12 cellular contexts compared by ENCODE assay signal in the genomic region with DNA sequence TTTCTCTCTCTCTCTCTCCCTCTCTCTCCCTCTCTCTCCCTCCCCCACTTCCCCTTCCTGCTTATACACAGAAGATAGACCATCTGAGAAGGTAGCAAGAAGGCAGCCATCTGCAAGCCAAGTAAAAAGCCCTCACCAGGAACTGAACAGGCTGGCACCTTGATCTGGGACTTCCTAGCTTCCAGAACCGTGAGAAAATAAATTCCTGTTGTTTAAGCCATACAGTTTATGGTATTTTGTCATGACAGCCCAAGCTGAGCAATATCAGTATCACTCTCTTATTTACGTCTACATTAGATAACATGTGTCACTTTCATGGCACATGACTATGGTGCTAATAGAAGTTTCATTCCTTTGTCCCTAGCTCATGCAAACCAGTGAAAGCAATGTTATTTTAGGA.
DNase-seq lines count a peak whose midpoint lies in the region; ATAC-seq and TF ChIP-seq lines count a peak whose summit lies in the region.
"Had no signal": no experiment of that assay in that cellular context is flagged by ENCODE, and none has a peak within 500 bp of the region (broad histone marks: within the 10 kb centered on the region; RNA-seq: fewer than 3 reads in every experiment).

No MANE protein-coding gene starts in this region.

- TF ChIP-seq CTCF in right atrium auricular region (IDR thresholded peaks at IDR 0.05) (no peak), left lung (IDR thresholded peaks at IDR 0.05) (no peak), type B pancreatic cell (conservative IDR thresholded peaks at IDR 0.05) (no peak)

- peaks cover 25% of the 10 kb centered on the region for H3K4me1 ChIP-seq in ACC112 (ENCODE audit: control insufficient read depth, insufficient read depth, low read length, unreplicated experiment)
- H3K4me1 ChIP-seq in right atrium auricular region: peaks cover 0 to 16% of the 10 kb centered on the region in 2 donors
- no peaks in the 10 kb centered on the region for H3K4me1 ChIP-seq in left lung
- H3K4me1 ChIP-seq: HAP-1 had no signal

- H3K27ac ChIP-seq in ACC112 (ENCODE audit: low read depth, low read length) (peak overlapping the region; percentile 71), right atrium auricular region (peak overlapping the region; percentile 71 to 79), left lung (peak overlapping the region in 1 of 2 donors; percentile 20)
- H3K27ac ChIP-seq: RWPE1 had no signal

- ATAC-seq in GM18868 (IDR thresholded peaks at IDR 0.05; ENCODE audit: unreplicated experiment) (peak; percentile 79), left lung (no peak), GM18517 (IDR thresholded peaks at IDR 0.05; ENCODE audit: unreplicated experiment) (no peak)

- H3K36me3 Mint-ChIP-seq in activated T-helper 2 cell treated with anti-CD3 and anti-CD28 coated beads, Interferon-gamma antibody, Interleukin-2, Interleukin-4, amounts not matched to agents 10 μg/mL and 5 μg/mL and 100 μg/mL, durations not matched to agents 14 hours and 24 hours and 36 hours (ENCODE audit: low read depth): peaks cover 74% of the 10 kb centered on the region
- no peaks in the 10 kb centered on the region for H3K36me3 Mint-ChIP-seq in type B pancreatic cell

- H2AFZ ChIP-seq in ACC112 (ENCODE audit: low read length, unreplicated experiment): no peak overlapping the region

- no peaks in the 10 kb centered on the region for H3K79me2 ChIP-seq in ACC112 (ENCODE audit: control insufficient read depth, insufficient read depth, low read length, unreplicated experiment)

- no peaks in the 10 kb centered on the region for H3K9me3 Mint-ChIP-seq in activated T-helper 2 cell treated with anti-CD3 and anti-CD28 coated beads, Interferon-gamma antibody, Interleukin-2, Interleukin-4, amounts not matched to agents 10 μg/mL and 5 μg/mL and 100 μg/mL, durations not matched to agents 14 hours and 24 hours and 36 hours
- H3K9me3 Mint-ChIP-seq in type B pancreatic cell: no peaks in the 10 kb centered on the region

- H3K27me3 ChIP-seq in ACC112 (ENCODE audit: insufficient read depth, low read length): no peaks in the 10 kb centered on the region
- no peaks in the 10 kb centered on the region for H3K27me3 ChIP-seq in right atrium auricular region
- no peaks in the 10 kb centered on the region for H3K27me3 ChIP-seq in left lung

- H3K9me3 ChIP-seq in right atrium auricular region (no peaks in the 10 kb centered on the region), left lung (no peaks in the 10 kb centered on the region)
- H3K9me3 ChIP-seq: HAP-1 had no signal

- DNase-seq in activated T-helper 2 cell treated with anti-CD3 and anti-CD28 coated beads, Interferon-gamma antibody, Interleukin-2, Interleukin-4, amounts not matched to agents 10 μg/mL and 5 μg/mL and 100 μg/mL, durations not matched to agents 14 hours and 24 hours and 36 hours (ENCODE audit: low spot score): no peak
- DNase-seq in right atrium auricular region (ENCODE audit: low spot score) (no peak), left lung (no peak), type B pancreatic cell (ENCODE audit: extremely low spot score, unreplicated experiment) (no peak), GDM1 (lab: John Stamatoyannopoulos, UW) (no peak)
- DNase-seq: caudate nucleus, NCI-H1694 had no signal

- no peaks in the 10 kb centered on the region for H3K36me3 ChIP-seq in ACC112 (ENCODE audit: insufficient read depth, low read length)
- H3K36me3 ChIP-seq in right atrium auricular region: no peaks in the 10 kb centered on the region
- H3K36me3 ChIP-seq in left lung: no peaks in the 10 kb centered on the region
- H3K36me3 ChIP-seq: HAP-1 had no signal

- peak overlapping the region; percentile 69 for H3K27ac Mint-ChIP-seq in activated T-helper 2 cell treated with anti-CD3 and anti-CD28 coated beads, Interferon-gamma antibody, Interleukin-2, Interleukin-4, amounts not matched to agents 10 μg/mL and 5 μg/mL and 100 μg/mL, durations not matched to agents 14 hours and 24 hours and 36 hours
- no peak overlapping the region for H3K27ac Mint-ChIP-seq in type B pancreatic cell

- H3K27me3 Mint-ChIP-seq in activated T-helper 2 cell treated with anti-CD3 and anti-CD28 coated beads, Interferon-gamma antibody, Interleukin-2, Interleukin-4, amounts not matched to agents 10 μg/mL and 5 μg/mL and 100 μg/mL, durations not matched to agents 14 hours and 24 hours and 36 hours (ENCODE audit: low read depth): no peaks in the 10 kb centered on the region
- no peaks in the 10 kb centered on the region for H3K27me3 Mint-ChIP-seq in type B pancreatic cell

- H3K4me3 Mint-ChIP-seq in activated T-helper 2 cell treated with anti-CD3 and anti-CD28 coated beads, Interferon-gamma antibody, Interleukin-2, Interleukin-4, amounts not matched to agents 10 μg/mL and 5 μg/mL and 100 μg/mL, durations not matched to agents 14 hours and 24 hours and 36 hours (ENCODE audit: low read depth): no peak overlapping the region
- no peak overlapping the region for H3K4me3 Mint-ChIP-seq in type B pancreatic cell

- intact Hi-C loops in activated T-helper 2 cell treated with anti-CD3 and anti-CD28 coated beads, Interferon-gamma antibody, Interleukin-2, Interleukin-4, amounts not matched to agents 10 μg/mL and 5 μg/mL and 100 μg/mL, durations not matched to agents 14 hours and 24 hours and 36 hours (cut with micrococcal nuclease): loop anchor here (5.0 to 10.0 kb wide), 4 partner anchors 37 to 760 kb away; no protein-coding TSS in a partner anchor
- intact Hi-C loops in left lung (cut with DNase I): no loop called here

- H3K4me3 ChIP-seq in ACC112 (ENCODE audit: low read depth, low read length) (peak overlapping the region; percentile 46; the same call in 1 of the 2 replicates), right atrium auricular region (no peak overlapping the region), left lung (no peak overlapping the region)
- H3K4me3 ChIP-seq: HAP-1 had no signal

- H3K4me1 Mint-ChIP-seq in activated T-helper 2 cell treated with anti-CD3 and anti-CD28 coated beads, Interferon-gamma antibody, Interleukin-2, Interleukin-4, amounts not matched to agents 10 μg/mL and 5 μg/mL and 100 μg/mL, durations not matched to agents 14 hours and 24 hours and 36 hours (ENCODE audit: low read depth): peaks cover 66% of the 10 kb centered on the region
- H3K4me1 Mint-ChIP-seq in type B pancreatic cell (ENCODE audit: unreplicated experiment): no peaks in the 10 kb centered on the region
